ENCODE assay signal across 2 cellular contexts in genomic region chr7:74582447-74583039, GRCh38.
TF ChIP-seq lines count a peak whose summit lies in the region.

No MANE protein-coding gene starts in this region.

TF ChIP-seq in HEK293, 187 proteins besides CTCF, POLR2A, EP300 and RAD21 (continued from another document):
- TF ChIP-seq, protein P1, sequence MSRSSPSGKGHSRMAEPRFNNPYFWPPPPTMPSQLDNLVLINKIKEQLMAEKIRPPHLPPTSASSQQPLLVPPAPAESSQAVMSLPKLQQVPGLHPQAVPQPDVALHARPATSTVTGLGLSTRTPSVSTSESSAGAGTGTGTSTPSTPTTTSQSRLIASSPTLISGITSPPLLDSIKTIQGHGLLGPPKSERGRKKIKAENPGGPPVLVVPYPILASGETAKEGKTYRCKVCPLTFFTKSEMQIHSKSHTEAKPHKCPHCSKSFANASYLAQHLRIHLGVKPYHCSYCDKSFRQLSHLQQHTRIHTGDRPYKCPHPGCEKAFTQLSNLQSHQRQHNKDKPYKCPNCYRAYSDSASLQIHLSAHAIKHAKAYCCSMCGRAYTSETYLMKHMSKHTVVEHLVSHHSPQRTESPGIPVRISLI (tag by site-specific recombination; IDR thresholded peaks at IDR 0.05): no peak
- TF ChIP-seq ZNF2 (tag by site-specific recombination; IDR thresholded peaks at IDR 0.05) (no peak), ZNF768 (tag by site-specific recombination; IDR thresholded peaks at IDR 0.05) (peak; percentile 78), ZNF121 (tag by site-specific recombination; IDR thresholded peaks at IDR 0.05) (peak; percentile 57; the same call in 1 of the 2 replicates)

TF ChIP-seq in GM23338, 12 proteins besides CTCF, POLR2A, EP300 and RAD21 (continued from another document):
- no peak for TF ChIP-seq ZNF462 (CRISPR knock-in tag; IDR thresholded peaks at IDR 0.05)
- TF ChIP-seq NANOG (IDR thresholded peaks at IDR 0.05; ENCODE audit: borderline replicate concordance): no peak
- no peak for TF ChIP-seq POLR2AphosphoS5 (IDR thresholded peaks at IDR 0.05; ENCODE audit: low read depth)
- TF ChIP-seq, protein P2, sequence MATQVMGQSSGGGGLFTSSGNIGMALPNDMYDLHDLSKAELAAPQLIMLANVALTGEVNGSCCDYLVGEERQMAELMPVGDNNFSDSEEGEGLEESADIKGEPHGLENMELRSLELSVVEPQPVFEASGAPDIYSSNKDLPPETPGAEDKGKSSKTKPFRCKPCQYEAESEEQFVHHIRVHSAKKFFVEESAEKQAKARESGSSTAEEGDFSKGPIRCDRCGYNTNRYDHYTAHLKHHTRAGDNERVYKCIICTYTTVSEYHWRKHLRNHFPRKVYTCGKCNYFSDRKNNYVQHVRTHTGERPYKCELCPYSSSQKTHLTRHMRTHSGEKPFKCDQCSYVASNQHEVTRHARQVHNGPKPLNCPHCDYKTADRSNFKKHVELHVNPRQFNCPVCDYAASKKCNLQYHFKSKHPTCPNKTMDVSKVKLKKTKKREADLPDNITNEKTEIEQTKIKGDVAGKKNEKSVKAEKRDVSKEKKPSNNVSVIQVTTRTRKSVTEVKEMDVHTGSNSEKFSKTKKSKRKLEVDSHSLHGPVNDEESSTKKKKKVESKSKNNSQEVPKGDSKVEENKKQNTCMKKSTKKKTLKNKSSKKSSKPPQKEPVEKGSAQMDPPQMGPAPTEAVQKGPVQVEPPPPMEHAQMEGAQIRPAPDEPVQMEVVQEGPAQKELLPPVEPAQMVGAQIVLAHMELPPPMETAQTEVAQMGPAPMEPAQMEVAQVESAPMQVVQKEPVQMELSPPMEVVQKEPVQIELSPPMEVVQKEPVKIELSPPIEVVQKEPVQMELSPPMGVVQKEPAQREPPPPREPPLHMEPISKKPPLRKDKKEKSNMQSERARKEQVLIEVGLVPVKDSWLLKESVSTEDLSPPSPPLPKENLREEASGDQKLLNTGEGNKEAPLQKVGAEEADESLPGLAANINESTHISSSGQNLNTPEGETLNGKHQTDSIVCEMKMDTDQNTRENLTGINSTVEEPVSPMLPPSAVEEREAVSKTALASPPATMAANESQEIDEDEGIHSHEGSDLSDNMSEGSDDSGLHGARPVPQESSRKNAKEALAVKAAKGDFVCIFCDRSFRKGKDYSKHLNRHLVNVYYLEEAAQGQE (IDR thresholded peaks at IDR 0.05; ENCODE audit: unreplicated experiment): no peak
- no peak for TF ChIP-seq ZNF331 (CRISPR knock-in tag; IDR thresholded peaks at IDR 0.05; ENCODE audit: low read depth)
- TF ChIP-seq STAT1 (IDR thresholded peaks at IDR 0.05; ENCODE audit: unreplicated experiment): no peak
- TF ChIP-seq EZH2 (IDR thresholded peaks at IDR 0.05; ENCODE audit: low read depth, unreplicated experiment): no peak
- TF ChIP-seq JUNB (IDR thresholded peaks at IDR 0.05; ENCODE audit: unreplicated experiment): no peak
- TF ChIP-seq ZNF114 (CRISPR knock-in tag; IDR thresholded peaks at IDR 0.05): no peak
